Comparison of ENCODE assay signal across 15 cellular contexts in the genomic region with DNA sequence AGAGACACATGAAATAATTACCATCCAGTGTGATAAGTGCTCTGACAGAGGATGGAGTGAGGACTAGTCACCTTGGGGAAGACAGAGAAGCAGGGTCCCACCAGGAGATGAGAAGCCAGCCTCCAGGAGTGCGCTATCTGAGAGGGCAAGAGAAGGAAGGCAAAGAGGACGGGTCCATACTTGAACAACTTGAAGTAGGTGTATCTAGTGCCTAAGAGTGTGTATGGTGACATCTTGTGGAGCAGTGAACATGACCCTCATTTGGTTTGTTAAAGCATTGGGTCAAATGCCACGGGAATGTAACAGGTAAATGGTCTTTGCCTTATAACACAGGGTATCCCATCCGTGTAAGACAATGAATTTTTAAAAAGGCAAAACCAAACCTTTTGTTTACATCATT. TPM values are rescaled to one million over a fixed set of nuclear protein-coding genes. Genes with fewer than 3 reads are reported as not detected.
DNase-seq lines count a peak whose midpoint lies in the region; ATAC-seq, FAIRE-seq and TF ChIP-seq lines count a peak whose summit lies in the region.
"Had no signal": no experiment of that assay in that cellular context is flagged by ENCODE, and none has a peak within 500 bp of the region (broad histone marks: within the 10 kb centered on the region; RNA-seq: fewer than 3 reads in every experiment).

No MANE protein-coding gene starts in this region.

- no peaks in the 10 kb centered on the region; the same call in 2 of the 3 replicates for H3K9me3 ChIP-seq in GM12878 (replicated peaks; ENCODE audit: control insufficient read depth, insufficient read depth, low read length)
- no peaks in the 10 kb centered on the region for H3K9me3 ChIP-seq in PC-3 (ENCODE audit: low read length)
- H3K9me3 ChIP-seq: upper lobe of right lung had no signal

- H3K36me3 ChIP-seq in GM12878 (ENCODE audit: control insufficient read depth in 2 of 2, insufficient read depth in 2 of 2, low read length in 1 of 2), result peaks cover 9 to 40% of the 10 kb centered on the region in 2 experiments
- H3K36me3 ChIP-seq in PC-3 (ENCODE audit: low read depth, low read length), result no peaks in the 10 kb centered on the region
- H3K36me3 ChIP-seq: cardiac muscle cell, upper lobe of right lung had no signal

- H3K27me3 Mint-ChIP-seq in activated T-cell treated with anti-CD3 and anti-CD28 coated beads, Interleukin-2, amount 50 U/mL, for 24 hours, result no peaks in the 10 kb centered on the region
- no peaks in the 10 kb centered on the region for H3K27me3 Mint-ChIP-seq in IgD-negative memory B cell
- no peaks in the 10 kb centered on the region for H3K27me3 Mint-ChIP-seq in stimulated activated naive CD8-positive, alpha-beta T cell treated with anti-CD3 and anti-CD28 coated beads, Interleukin-15, amount 100 ng/mL, for 72 hours

- no peaks in the 10 kb centered on the region for H3K27me3 ChIP-seq in GM12878 (replicated peaks in 1 of 2; ENCODE audit: control insufficient read depth in 2 of 2, insufficient read depth in 2 of 2, low read length in 1 of 2)
- no peaks in the 10 kb centered on the region for H3K27me3 ChIP-seq in PC-3 (ENCODE audit: low read length)
- H3K27me3 ChIP-seq: cardiac muscle cell, upper lobe of right lung had no signal

- peak overlapping the region; percentile 91 for H3K9ac ChIP-seq in GM12878 (ENCODE audit: control insufficient read depth, insufficient read depth, low read length)
- H3K9ac ChIP-seq in PC-3 (ENCODE audit: low read length), result no peak overlapping the region

- no peak for FAIRE-seq in GM12878 (lab: Jason Lieb, UNC)

- no peaks in the 10 kb centered on the region for H4K20me1 ChIP-seq in GM12878 (ENCODE audit: control insufficient read depth, insufficient read depth)
- no peaks in the 10 kb centered on the region for H4K20me1 ChIP-seq in PC-3 (ENCODE audit: low read length)

- in situ Hi-C loops in GM12878 (cut with MboI), result loop anchor here (10.0 kb wide), 1 partner anchor 63 kb away; no protein-coding TSS in a partner anchor

- no TSS peak for BruUV-seq in GM12878 (replicated peaks; lab: Mats Ljungman, UMichigan)
- BruUV-seq in PC-3 (replicated peaks; lab: Mats Ljungman, UMichigan), result no TSS peak

- H2AFZ ChIP-seq in GM12878 (ENCODE audit: control insufficient read depth, low read depth, low read length) (no peak overlapping the region), PC-3 (ENCODE audit: low read length) (no peak overlapping the region)

- intact Hi-C loops in GM12878 (cut with micrococcal nuclease; ENCODE audit: unreplicated experiment) (loop anchor here (1.0 to 10.0 kb wide), 2 partner anchors 146 to 393 kb away; no protein-coding TSS in a partner anchor), PC-3 (cut with micrococcal nuclease) (no loop called here)

- peak overlapping the region; percentile 87 for H3K4me3 ChIP-seq in GM12878
- H3K4me3 ChIP-seq in PC-3 (ENCODE audit: low read length), result no peak overlapping the region
- H3K4me3 ChIP-seq: cardiac muscle cell, upper lobe of right lung had no signal

- no peak for TF ChIP-seq EP300 in GM12878 (IDR thresholded peaks at IDR 0.05; ENCODE audit: borderline replicate concordance in 1 of 2, control insufficient read depth in 1 of 2, low read depth in 2 of 2, low read length in 2 of 2)

- TF ChIP-seq POLR2A in GM12878 (IDR thresholded peaks at IDR 0.05; ENCODE audit: low read depth, low read length), result peak; percentile 90

- H3K9me2 ChIP-seq in PC-3 (replicated peaks; ENCODE audit: low read length), result no peaks in the 10 kb centered on the region

- H3K4me3 Mint-ChIP-seq in activated T-cell treated with anti-CD3 and anti-CD28 coated beads, Interleukin-2, amount 50 U/mL, for 24 hours, result peak overlapping the region; percentile 95
- peak overlapping the region; percentile 27 to 85 (median 69) for H3K4me3 Mint-ChIP-seq in IgD-negative memory B cell
- peak overlapping the region; percentile 84 to 85 for H3K4me3 Mint-ChIP-seq in stimulated activated naive CD8-positive, alpha-beta T cell treated with anti-CD3 and anti-CD28 coated beads, Interleukin-15, amount 100 ng/mL, for 72 hours

- H3K4me1 Mint-ChIP-seq in activated T-cell treated with anti-CD3 and anti-CD28 coated beads, Interleukin-2, amount 50 U/mL, for 24 hours (ENCODE audit: low read depth), result peaks cover 41% of the 10 kb centered on the region
- H3K4me1 Mint-ChIP-seq in IgD-negative memory B cell, result peaks cover 70 to 80% (median 72%) of the 10 kb centered on the region in 3 donors
- H3K4me1 Mint-ChIP-seq in stimulated activated naive CD8-positive, alpha-beta T cell treated with anti-CD3 and anti-CD28 coated beads, Interleukin-15, amount 100 ng/mL, for 72 hours, result peaks cover 37% of the 10 kb centered on the region

- H3K36me3 Mint-ChIP-seq in activated T-cell treated with anti-CD3 and anti-CD28 coated beads, Interleukin-2, amount 50 U/mL, for 24 hours (ENCODE audit: low read depth), result peaks cover 99% of the 10 kb centered on the region
- no peaks in the 10 kb centered on the region for H3K36me3 Mint-ChIP-seq in IgD-negative memory B cell

- H3K27ac Mint-ChIP-seq in activated T-cell treated with anti-CD3 and anti-CD28 coated beads, Interleukin-2, amount 50 U/mL, for 24 hours, result peak overlapping the region; percentile 98
- peak overlapping the region; percentile 33 to 91 (median 84) for H3K27ac Mint-ChIP-seq in IgD-negative memory B cell
- peak overlapping the region; percentile 49 to 75 for H3K27ac Mint-ChIP-seq in stimulated activated naive CD8-positive, alpha-beta T cell treated with anti-CD3 and anti-CD28 coated beads, Interleukin-15, amount 100 ng/mL, for 72 hours

- DNase-seq in activated T-cell treated with anti-CD3 and anti-CD28 coated beads, Interleukin-2, amount 50 U/mL, for 24 hours, result peak; percentile 58
- no peak for DNase-seq in activated T-cell treated with anti-CD3 and anti-CD28 coated beads, Interleukin-2, amount 50 U/mL, for 1 hour
- DNase-seq in GM12878 (ENCODE audit: low read depth, low spot score) (peak; percentile 56), PC-3 (no peak), middle frontal gyrus (ENCODE audit: extremely low spot score, low spot score) (no peak)
- no peak for DNase-seq in stimulated activated naive CD8-positive, alpha-beta T cell treated with anti-CD3 and anti-CD28 coated beads, Interleukin-15, amount 100 ng/mL, for 72 hours
- DNase-seq: DMS79; MM.1S; occipital lobe; stimulated activated CD4-positive, alpha-beta T cell treated with anti-CD3 and anti-CD28 coated beads, Interleukin-12 subunit alpha, Interleukin-12 subunit beta, amount 100 ng/mL, for 4 hours; upper lobe of right lung had no signal

- peak in 2 of 3 experiments; percentile 32 to 35; a peak in 3 of 6 replicates for TF ChIP-seq CTCF in GM12878 (IDR thresholded peaks at IDR 0.05 in 2 of 3, conservative IDR thresholded peaks at IDR 0.05 in 1 of 3; ENCODE audit: control insufficient read depth in 2 of 3, extremely low read depth in 1 of 3, insufficient read depth in 1 of 3, low read depth in 3 of 3, low read length in 3 of 3)
- TF ChIP-seq CTCF in PC-3 (conservative IDR thresholded peaks at IDR 0.05; ENCODE audit: low read depth, low read length), result no peak

- POLR2A ChIA-PET in GM12878 (lab: Charles Lee), result interaction anchor here (1.1 to 3.4 kb wide), 4 partner anchors 111 to 147 kb away, joined by 3 to 29 read pairs (median 11); no protein-coding TSS in a partner anchor
- POLR2A ChIA-PET in PC-3 (lab: Charles Lee; ENCODE audit: unreplicated experiment), result interaction anchor here (0.7 kb wide), 1 partner anchor 182 kb away, joined by 6 read pairs; no protein-coding TSS in a partner anchor

- RAD21 ChIA-PET in GM12878 (lab: Charles Lee; ENCODE audit: unreplicated experiment), result interaction anchor here (0.8 to 14.5 kb wide), 12 partner anchors 11 to 671 kb away, joined by 3 to 253 read pairs (median 4); no protein-coding TSS in a partner anchor

- H3K79me2 ChIP-seq in GM12878 (ENCODE audit: control insufficient read depth, insufficient read depth, low read length), result peaks cover 98% of the 10 kb centered on the region
- no peaks in the 10 kb centered on the region for H3K79me2 ChIP-seq in PC-3 (ENCODE audit: low read length)

- CTCF ChIA-PET in GM12878 (lab: Yijun Ruan, JAX), result interaction anchor here (0.6 to 10.8 kb wide), 11 partner anchors 8 to 217 kb away, joined by 3 to 163 read pairs (median 6); no protein-coding TSS in a partner anchor
- CTCF ChIA-PET in PC-3 (lab: Charles Lee), result no interaction called here

- H3K9me3 Mint-ChIP-seq in activated T-cell treated with anti-CD3 and anti-CD28 coated beads, Interleukin-2, amount 50 U/mL, for 24 hours, result no peaks in the 10 kb centered on the region
- H3K9me3 Mint-ChIP-seq in IgD-negative memory B cell, result no peaks in the 10 kb centered on the region
- H3K9me3 Mint-ChIP-seq in stimulated activated naive CD8-positive, alpha-beta T cell treated with anti-CD3 and anti-CD28 coated beads, Interleukin-15, amount 100 ng/mL, for 72 hours, result no peaks in the 10 kb centered on the region

- peak; percentile 45; the same call in 1 of the 2 replicates for TF ChIP-seq RAD21 in GM12878 (IDR thresholded peaks at IDR 0.05; ENCODE audit: insufficient read depth, low read depth, low read length)

- peak overlapping the region; percentile 92 for H3K27ac ChIP-seq in GM12878 (ENCODE audit: control insufficient read depth, insufficient read depth)
- H3K27ac ChIP-seq in PC-3 (ENCODE audit: low read length), result no peak overlapping the region
- H3K27ac ChIP-seq: cardiac muscle cell, epithelial cell of prostate had no signal

- ATAC-seq in GM12878 (peak; percentile 29), HG03378 (IDR thresholded peaks at IDR 0.05; ENCODE audit: unreplicated experiment) (no peak), PC-3 (no peak)
- peak; percentile 23 for ATAC-seq in stimulated activated naive CD8-positive, alpha-beta T cell treated with anti-CD3 and anti-CD28 coated beads, Interleukin-15, amount 100 ng/mL, for 72 hours

- H3F3A ChIP-seq in PC-3 (ENCODE audit: low read length, unreplicated experiment), result no peaks in the 10 kb centered on the region

- H3K4me2 ChIP-seq in GM12878 (ENCODE audit: control insufficient read depth, insufficient read depth) (peak overlapping the region; percentile 67), PC-3 (ENCODE audit: low read length) (no peak overlapping the region)

- H3K4me1 ChIP-seq in GM12878 (ENCODE audit: control insufficient read depth, insufficient read depth, low read length), result peaks cover 12% of the 10 kb centered on the region; the same call in 1 of the 2 replicates
- peaks cover 11% of the 10 kb centered on the region for H3K4me1 ChIP-seq in PC-3 (ENCODE audit: insufficient read depth, low read length)

- 7% methylated on average over 4 of the region's 4 CpGs for WGBS in GM12878 (ENCODE audit: insufficient coverage, insufficient replicate concordance, low lambda C conversion rate, missing lambda C conversion rate)

- SMC1A ChIA-PET in GM12878 (lab: Charles Lee; ENCODE audit: uncharacterized antibody, unreplicated experiment), result interaction anchor here (0.8 to 19.6 kb wide), 9 partner anchors 9 to 671 kb away, joined by 3 to 426 read pairs (median 6); no protein-coding TSS in a partner anchor

RNA-seq across cellular contexts. Expression of gene MRPL39, which starts 39.8 kb away (rescaled TPM):
- polyA plus RNA-seq in IgD-negative memory B cell (36.8 TPM), GM12878 (2011; rRNA removed) (111 and 168 TPM in 2 replicates), GM12878 (2014; fragmentation: Illumina TruSeq; extraction: Trizol) (109 and 120 TPM in 2 replicates), GM12878 (2014; fragmentation: Nextera tagmentation; extraction: Ambion mirVana) (100 to 1,000 TPM; 220 to 292 TPM), GM12878 (2014; rRNA removed) (95.4 and 122 TPM in 2 replicates), GM12878 (2016; fragmentation: Nextera tagmentation; extraction: Ambion mirVana) (100 to 1,000 TPM; 221 to 230 TPM)
- total RNA-seq in GM12878 (2013; cell fraction: nucleolus; rRNA removed), result 26.3 and 28.9 TPM in 2 replicates
- total RNA-seq in GM12878 (2014; rRNA removed) (80.5 and 100 TPM in 2 replicates), GM12878 (2014; rRNA removed; fragmentation: Illumina TruSeq; extraction: Trizol) (109 and 118 TPM in 2 replicates), GM12878 (2021) (68.8 and 71.4 TPM in 2 replicates), PC-3 (2014; rRNA removed) (62.0 and 107 TPM in 2 replicates)
- polyA plus RNA-seq in GM12878 (2011; ENCODE audit: low read depth), result 44.2 TPM
- polyA plus RNA-seq in GM12878 (2011; cell fraction: cytosol; rRNA removed), result 37.9 and 47.8 TPM in 2 replicates
- 35.7 and 43.6 TPM in 2 replicates for polyA plus RNA-seq in GM12878 (2011; cell fraction: nucleus; rRNA removed)
- 60.8 and 75.2 TPM in 2 replicates for polyA plus RNA-seq in GM12878 (2012)
- 33.3 and 48.9 TPM in 2 replicates for polyA minus RNA-seq in GM12878 (2011; rRNA and poly(A)+ RNA removed)
- 16.8 and 20.9 TPM in 2 replicates for polyA minus RNA-seq in GM12878 (2011; cell fraction: cytosol; rRNA and poly(A)+ RNA removed)
- polyA minus RNA-seq in GM12878 (2011; cell fraction: nucleus; rRNA and poly(A)+ RNA removed), result 14.6 and 18.8 TPM in 2 replicates

Comparison
In these comparisons a context has a peak if more than half of its experiments do, and no peak if none do; other contexts are left out.
1. DNase-seq: peak in activated T-cell treated with anti-CD3 and anti-CD28 coated beads, Interleukin-2, amount 50 U/mL, for 24 hours (single experiment) and GM12878 (single experiment); none in activated T-cell treated with anti-CD3 and anti-CD28 coated beads, Interleukin-2, amount 50 U/mL, for 1 hour (single experiment), stimulated activated naive CD8-positive, alpha-beta T cell treated with anti-CD3 and anti-CD28 coated beads, Interleukin-15, amount 100 ng/mL, for 72 hours (0 of 2), PC-3 (single experiment) and middle frontal gyrus (single experiment).
2. ATAC-seq: peak in GM12878 (single experiment) and stimulated activated naive CD8-positive, alpha-beta T cell treated with anti-CD3 and anti-CD28 coated beads, Interleukin-15, amount 100 ng/mL, for 72 hours (single experiment); none in HG03378 (single experiment) and PC-3 (single experiment).
3. Peak in every context shown above with its lines, with median percentiles within 50 percentile points of each other: H3K27ac Mint-ChIP-seq and H3K4me3 Mint-ChIP-seq.